ENCODE assay signal across 7 cellular contexts in the genomic region with DNA sequence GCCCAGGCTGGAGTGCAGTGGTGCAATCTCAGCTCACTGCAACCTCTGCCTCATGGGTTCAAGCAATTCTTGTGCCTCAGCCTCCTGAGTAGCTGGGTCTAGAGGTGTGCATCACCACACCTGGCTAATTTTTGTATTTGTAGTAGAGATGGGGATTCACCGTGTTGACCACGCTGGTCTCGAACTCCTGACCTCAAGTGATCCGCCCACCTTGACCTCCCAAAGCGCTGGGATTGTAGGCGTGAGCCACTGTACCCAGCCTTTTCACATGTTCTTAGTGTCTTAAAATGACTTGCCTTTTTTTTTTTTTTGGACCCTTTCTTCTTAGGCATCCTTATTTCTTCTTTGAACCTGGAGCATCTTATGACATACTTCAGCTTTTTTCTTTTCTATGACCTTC.
DNase-seq lines count a peak whose midpoint lies in the region; ATAC-seq and TF ChIP-seq lines count a peak whose summit lies in the region.
"Not testable (repeated sequence)": the region's sequence is repeated elsewhere in the genome, so short reads cannot be mapped to it uniquely, and the experiment has no call there.

No MANE protein-coding gene starts in this region.

- H3K36me3 Mint-ChIP-seq in CD8-positive, alpha-beta memory T cell = peaks cover 6 to 20% (median 6%) of the 10 kb centered on the region in 3 donors
- H3K36me3 Mint-ChIP-seq in activated T-helper 1 cell treated with anti-CD3 and anti-CD28 coated beads, Interleukin-12 subunit alpha, Interleukin-12 subunit beta, Interleukin-2, Interleukin-4 antibody, amounts not matched to agents 30 ng/mL and 10 ng/mL and 1 ng/mL, durations not matched to agents 14 hours and 24 hours and 36 hours (ENCODE audit: low read depth) = peaks cover 53% of the 10 kb centered on the region
- peaks cover 24% of the 10 kb centered on the region for H3K36me3 Mint-ChIP-seq in activated naive CD8-positive, alpha-beta T cell treated with anti-CD3 and anti-CD28 coated beads for 36 hours
- peaks cover 16% of the 10 kb centered on the region for H3K36me3 Mint-ChIP-seq in endothelial cell (ENCODE audit: low read depth, unreplicated experiment)
- peaks cover 17 to 36% of the 10 kb centered on the region in 2 donors for H3K36me3 Mint-ChIP-seq in stimulated activated naive B cell treated with anti-CD40 and anti-IgM and Interleukin-4, amounts not matched to agents 10 μg/mL and 1 μg/mL and 100 μg/mL, for 72 hours

- DNase-seq in CD8-positive, alpha-beta memory T cell; activated T-helper 1 cell treated with anti-CD3 and anti-CD28 coated beads, Interleukin-12 subunit alpha, Interleukin-12 subunit beta, Interleukin-2, Interleukin-4 antibody, amounts not matched to agents 30 ng/mL and 10 ng/mL and 1 ng/mL, durations not matched to agents 14 hours and 24 hours and 36 hours (ENCODE audit: low spot score); endothelial cell (ENCODE audit: low spot score); stimulated activated naive B cell treated with anti-CD40 and anti-IgM and Interleukin-4, amounts not matched to agents 10 μg/mL and 1 μg/mL and 100 μg/mL, for 72 hours: not testable (repeated sequence)
- DNase-seq in activated CD4-positive, alpha-beta T cell treated with anti-CD3 and anti-CD28 coated beads for 48 hours = peak; percentile 57
- peak; percentile 29 for DNase-seq in activated naive CD8-positive, alpha-beta T cell treated with anti-CD3 and anti-CD28 coated beads for 36 hours

- not testable (repeated sequence) for H3K27me3 Mint-ChIP-seq in CD8-positive, alpha-beta memory T cell; activated T-helper 1 cell treated with anti-CD3 and anti-CD28 coated beads, Interleukin-12 subunit alpha, Interleukin-12 subunit beta, Interleukin-2, Interleukin-4 antibody, amounts not matched to agents 30 ng/mL and 10 ng/mL and 1 ng/mL, durations not matched to agents 14 hours and 24 hours and 36 hours (ENCODE audit: insufficient read depth); activated naive CD8-positive, alpha-beta T cell treated with anti-CD3 and anti-CD28 coated beads for 36 hours; stimulated activated naive B cell treated with anti-CD40 and anti-IgM and Interleukin-4, amounts not matched to agents 10 μg/mL and 1 μg/mL and 100 μg/mL, for 72 hours
- H3K27me3 Mint-ChIP-seq in endothelial cell (ENCODE audit: unreplicated experiment) = peaks cover 16% of the 10 kb centered on the region

- H3K9me3 ChIP-seq in CD8-positive, alpha-beta memory T cell (ENCODE audit: low read length); neutrophil: not testable (repeated sequence)

- POLR2A ChIA-PET in CD8-positive, alpha-beta memory T cell (lab: Charles Lee) = not testable (repeated sequence)

- not testable (repeated sequence) for H3K27ac ChIP-seq in CD8-positive, alpha-beta memory T cell (ENCODE audit: low read depth, low read length)
- peak overlapping the region; percentile 96 for H3K27ac ChIP-seq in neutrophil

- not testable (repeated sequence) for H3K4me3 ChIP-seq in CD8-positive, alpha-beta memory T cell (ENCODE audit: low read length); neutrophil (ENCODE audit: low read depth in 1 of 2, low read length in 1 of 2)

- H3K9me3 Mint-ChIP-seq in CD8-positive, alpha-beta memory T cell; activated T-helper 1 cell treated with anti-CD3 and anti-CD28 coated beads, Interleukin-12 subunit alpha, Interleukin-12 subunit beta, Interleukin-2, Interleukin-4 antibody, amounts not matched to agents 30 ng/mL and 10 ng/mL and 1 ng/mL, durations not matched to agents 14 hours and 24 hours and 36 hours; activated naive CD8-positive, alpha-beta T cell treated with anti-CD3 and anti-CD28 coated beads for 36 hours; endothelial cell (ENCODE audit: unreplicated experiment); stimulated activated naive B cell treated with anti-CD40 and anti-IgM and Interleukin-4, amounts not matched to agents 10 μg/mL and 1 μg/mL and 100 μg/mL, for 72 hours: not testable (repeated sequence)

- H3K27me3 ChIP-seq in CD8-positive, alpha-beta memory T cell (ENCODE audit: insufficient read depth, low read length, poor library complexity, severe bottlenecking); neutrophil: not testable (repeated sequence)

- peaks cover 73 to 93% (median 86%) of the 10 kb centered on the region in 3 donors for H3K4me1 Mint-ChIP-seq in CD8-positive, alpha-beta memory T cell
- peaks cover 96% of the 10 kb centered on the region for H3K4me1 Mint-ChIP-seq in activated T-helper 1 cell treated with anti-CD3 and anti-CD28 coated beads, Interleukin-12 subunit alpha, Interleukin-12 subunit beta, Interleukin-2, Interleukin-4 antibody, amounts not matched to agents 30 ng/mL and 10 ng/mL and 1 ng/mL, durations not matched to agents 14 hours and 24 hours and 36 hours (ENCODE audit: low read depth)
- H3K4me1 Mint-ChIP-seq in activated naive CD8-positive, alpha-beta T cell treated with anti-CD3 and anti-CD28 coated beads for 36 hours = peaks cover 75% of the 10 kb centered on the region
- H3K4me1 Mint-ChIP-seq in endothelial cell (ENCODE audit: unreplicated experiment) = peaks cover 92% of the 10 kb centered on the region
- H3K4me1 Mint-ChIP-seq in stimulated activated naive B cell treated with anti-CD40 and anti-IgM and Interleukin-4, amounts not matched to agents 10 μg/mL and 1 μg/mL and 100 μg/mL, for 72 hours = peaks cover 79 to 99% of the 10 kb centered on the region in 2 donors

- peak overlapping the region in 7 of 8 donors; percentile 14 to 81 (median 28) for H3K27ac Mint-ChIP-seq in CD8-positive, alpha-beta memory T cell
- peak overlapping the region; percentile 70 for H3K27ac Mint-ChIP-seq in activated T-helper 1 cell treated with anti-CD3 and anti-CD28 coated beads, Interleukin-12 subunit alpha, Interleukin-12 subunit beta, Interleukin-2, Interleukin-4 antibody, amounts not matched to agents 30 ng/mL and 10 ng/mL and 1 ng/mL, durations not matched to agents 14 hours and 24 hours and 36 hours
- peak overlapping the region; percentile 13 for H3K27ac Mint-ChIP-seq in activated naive CD8-positive, alpha-beta T cell treated with anti-CD3 and anti-CD28 coated beads for 36 hours
- H3K27ac Mint-ChIP-seq in endothelial cell (ENCODE audit: unreplicated experiment) = peak overlapping the region; percentile 75
- H3K27ac Mint-ChIP-seq in stimulated activated naive B cell treated with anti-CD40 and anti-IgM and Interleukin-4, amounts not matched to agents 10 μg/mL and 1 μg/mL and 100 μg/mL, for 72 hours = peak overlapping the region; percentile 60

- TF ChIP-seq CTCF in endothelial cell (IDR thresholded peaks at IDR 0.05; ENCODE audit: unreplicated experiment); neutrophil (IDR thresholded peaks at IDR 0.05): not testable (repeated sequence)

- ATAC-seq in stimulated activated naive B cell treated with anti-CD40 and anti-IgM and Interleukin-4, amounts not matched to agents 10 μg/mL and 1 μg/mL and 100 μg/mL, for 72 hours (replicated peaks) = not testable (repeated sequence)

- CTCF ChIA-PET in CD8-positive, alpha-beta memory T cell (lab: Charles Lee) = not testable (repeated sequence)

- intact Hi-C loops in activated T-helper 1 cell treated with anti-CD3 and anti-CD28 coated beads, Interleukin-12 subunit alpha, Interleukin-12 subunit beta, Interleukin-2, Interleukin-4 antibody, amounts not matched to agents 30 ng/mL and 10 ng/mL and 1 ng/mL, durations not matched to agents 14 hours and 24 hours and 36 hours (cut with micrococcal nuclease) = not testable (repeated sequence)

- not testable (repeated sequence) for H3K36me3 ChIP-seq in CD8-positive, alpha-beta memory T cell (ENCODE audit: insufficient read depth, low read length); neutrophil

- not testable (repeated sequence) for H3K4me3 Mint-ChIP-seq in CD8-positive, alpha-beta memory T cell; activated naive CD8-positive, alpha-beta T cell treated with anti-CD3 and anti-CD28 coated beads for 36 hours; endothelial cell (ENCODE audit: unreplicated experiment); stimulated activated naive B cell treated with anti-CD40 and anti-IgM and Interleukin-4, amounts not matched to agents 10 μg/mL and 1 μg/mL and 100 μg/mL, for 72 hours
- H3K4me3 Mint-ChIP-seq in activated T-helper 1 cell treated with anti-CD3 and anti-CD28 coated beads, Interleukin-12 subunit alpha, Interleukin-12 subunit beta, Interleukin-2, Interleukin-4 antibody, amounts not matched to agents 30 ng/mL and 10 ng/mL and 1 ng/mL, durations not matched to agents 14 hours and 24 hours and 36 hours = peak overlapping the region; percentile 20

- H3K4me1 ChIP-seq in CD8-positive, alpha-beta memory T cell (ENCODE audit: insufficient read depth, low read length) = peaks cover 48% of the 10 kb centered on the region
- peaks cover 100% of the 10 kb centered on the region in 2 experiments for H3K4me1 ChIP-seq in neutrophil (ENCODE audit: control insufficient read depth in 1 of 2, insufficient read depth in 1 of 2, low read depth in 1 of 2, low read length in 1 of 2)

Comparison
In these comparisons a context has a peak if more than half of its experiments do, and no peak if none do; other contexts are left out.
1. H3K27ac Mint-ChIP-seq: peak in every context shown above with its lines; median percentile 75 in endothelial cell; 70 in activated T-helper 1 cell treated with anti-CD3 and anti-CD28 coated beads, Interleukin-12 subunit alpha, Interleukin-12 subunit beta, Interleukin-2, Interleukin-4 antibody, amounts not matched to agents 30 ng/mL and 10 ng/mL and 1 ng/mL, durations not matched to agents 14 hours and 24 hours and 36 hours; 60 in stimulated activated naive B cell treated with anti-CD40 and anti-IgM and Interleukin-4, amounts not matched to agents 10 μg/mL and 1 μg/mL and 100 μg/mL, for 72 hours; 28 in CD8-positive, alpha-beta memory T cell; 13 in activated naive CD8-positive, alpha-beta T cell treated with anti-CD3 and anti-CD28 coated beads for 36 hours.